ENCODE assay signal across 18 cellular contexts in genomic region chr7:1894313-1894900, GRCh38.
DNase-seq lines count a peak whose midpoint lies in the region; ATAC-seq and TF ChIP-seq lines count a peak whose summit lies in the region.
"Had no signal": no experiment of that assay in that cellular context is flagged by ENCODE, and none has a peak within 500 bp of the region (broad histone marks: within the 10 kb centered on the region; RNA-seq: fewer than 3 reads in every experiment).

No MANE protein-coding gene starts in this region.

- no peak for TF ChIP-seq POLR2A in GM18505 (IDR thresholded peaks at IDR 0.05; ENCODE audit: borderline replicate concordance, extremely low read depth, insufficient read depth, insufficient read length)

- no peaks in the 10 kb centered on the region for H3K27me3 ChIP-seq in CD4-positive, alpha-beta memory T cell (ENCODE audit: insufficient read depth, low read length)

- peaks cover 11% of the 10 kb centered on the region for H3K4me1 Mint-ChIP-seq in activated CD8-positive, alpha-beta T cell treated with anti-CD3 and anti-CD28 coated beads, Interleukin-2, amount 10 ng/mL, durations not matched to agents 7 days and 5 days (ENCODE audit: low read depth)
- peaks cover 9% of the 10 kb centered on the region for H3K4me1 Mint-ChIP-seq in activated CD8-positive, alpha-beta T cell treated with anti-CD3 and anti-CD28 coated beads for 36 hours (ENCODE audit: low read depth)
- H3K4me1 Mint-ChIP-seq in CD4-positive, alpha-beta memory T cell, result peaks cover 6 to 42% (median 6%) of the 10 kb centered on the region in 4 donors
- H3K4me1 Mint-ChIP-seq in central memory CD8-positive, alpha-beta T cell, result peaks cover 40% of the 10 kb centered on the region
- peaks cover 24% of the 10 kb centered on the region for H3K4me1 Mint-ChIP-seq in nephron progenitor cell

- no peaks in the 10 kb centered on the region for H3K9me3 ChIP-seq in CD4-positive, alpha-beta memory T cell (ENCODE audit: control insufficient read depth in 1 of 2, low read length in 2 of 2)
- H3K9me3 ChIP-seq: HAP-1, SK-N-SH had no signal

- intact Hi-C loops in activated CD8-positive, alpha-beta T cell treated with anti-CD3 and anti-CD28 coated beads for 36 hours (cut with micrococcal nuclease), result no loop called here
- intact Hi-C loops in CD4-positive, alpha-beta memory T cell (cut with micrococcal nuclease), result no loop called here

- no peaks in the 10 kb centered on the region for H3K27me3 Mint-ChIP-seq in activated CD8-positive, alpha-beta T cell treated with anti-CD3 and anti-CD28 coated beads, Interleukin-2, amount 10 ng/mL, durations not matched to agents 7 days and 5 days (ENCODE audit: low read depth)
- H3K27me3 Mint-ChIP-seq in activated CD8-positive, alpha-beta T cell treated with anti-CD3 and anti-CD28 coated beads for 36 hours, result no peaks in the 10 kb centered on the region
- H3K27me3 Mint-ChIP-seq in CD4-positive, alpha-beta memory T cell, result no peaks in the 10 kb centered on the region
- no peaks in the 10 kb centered on the region for H3K27me3 Mint-ChIP-seq in central memory CD8-positive, alpha-beta T cell
- H3K27me3 Mint-ChIP-seq in nephron progenitor cell (ENCODE audit: low read depth, poor library complexity), result peaks cover 6% of the 10 kb centered on the region

- POLR2A ChIA-PET in activated CD8-positive, alpha-beta T cell treated with anti-CD3 and anti-CD28 coated beads, Interleukin-2, amount 10 ng/mL, durations not matched to agents 7 days and 5 days (lab: Charles Lee), result no interaction called here
- POLR2A ChIA-PET in activated CD8-positive, alpha-beta T cell treated with anti-CD3 and anti-CD28 coated beads for 36 hours (lab: Charles Lee), result no interaction called here
- POLR2A ChIA-PET in CD4-positive, alpha-beta memory T cell (lab: Charles Lee; ENCODE audit: partially characterized antibody), result no interaction called here

- no peaks in the 10 kb centered on the region for H3K4me1 ChIP-seq in CD4-positive, alpha-beta memory T cell (ENCODE audit: insufficient read depth, low read length)
- H3K4me1 ChIP-seq: HAP-1 had no signal

- H3K27ac ChIP-seq in CD4-positive, alpha-beta memory T cell (ENCODE audit: low read depth, low read length), result no peak overlapping the region

- TF ChIP-seq CTCF in activated CD8-positive, alpha-beta T cell treated with anti-CD3 and anti-CD28 coated beads for 36 hours (IDR thresholded peaks at IDR 0.05), result no peak
- no peak for TF ChIP-seq CTCF in nephron progenitor cell (IDR thresholded peaks at IDR 0.05)

- peaks cover 27% of the 10 kb centered on the region for H3K36me3 ChIP-seq in CD4-positive, alpha-beta memory T cell (ENCODE audit: insufficient read depth, low read length)
- H3K36me3 ChIP-seq: HAP-1 had no signal

- no peak for ATAC-seq in activated CD8-positive, alpha-beta T cell treated with anti-CD3 and anti-CD28 coated beads, Interleukin-2, amount 10 ng/mL, durations not matched to agents 7 days and 5 days
- no peak for ATAC-seq in activated CD8-positive, alpha-beta T cell treated with anti-CD3 and anti-CD28 coated beads for 36 hours
- ATAC-seq in central memory CD8-positive, alpha-beta T cell (replicated peaks; ENCODE audit: extremely low read depth, poor library complexity, severe bottlenecking), result no peak
- no peak for ATAC-seq in HG03139 (IDR thresholded peaks at IDR 0.05; ENCODE audit: unreplicated experiment)
- no peak for ATAC-seq in GM21825 (IDR thresholded peaks at IDR 0.05; ENCODE audit: unreplicated experiment)
- no peak for ATAC-seq in GM18505 (IDR thresholded peaks at IDR 0.05; ENCODE audit: unreplicated experiment)
- ATAC-seq: GM12878 had no signal

- no peak overlapping the region for H3K4me3 ChIP-seq in CD4-positive, alpha-beta memory T cell (ENCODE audit: low read length in 2 of 2)
- H3K4me3 ChIP-seq: GM12878, HAP-1 had no signal

- DNase-seq in activated CD8-positive, alpha-beta T cell treated with anti-CD3 and anti-CD28 coated beads, Interleukin-2, amount 10 ng/mL, durations not matched to agents 7 days and 5 days, result no peak
- DNase-seq in activated CD8-positive, alpha-beta T cell treated with anti-CD3 and anti-CD28 coated beads for 36 hours, result no peak
- peak in 1 of 5 donors; percentile 24 for DNase-seq in CD4-positive, alpha-beta memory T cell
- DNase-seq in central memory CD8-positive, alpha-beta T cell (ENCODE audit: low spot score in 2 of 2), result no peak
- no peak for DNase-seq in nephron progenitor cell
- DNase-seq: 8988T; GF-D8; NCI-H1105; NCI-H2081; NCI-H748 treated with DMSO at 0.1 percent for 48 hours; NK-92 treated with Interleukin-12 subunit alpha and Interleukin-12 subunit beta, amount 100 ng/mL, for 24 hours; SHP77 treated with DMSO at 0.1 percent for 48 hours; SK-N-SH had no signal

- H3K4me3 Mint-ChIP-seq in activated CD8-positive, alpha-beta T cell treated with anti-CD3 and anti-CD28 coated beads, Interleukin-2, amount 10 ng/mL, durations not matched to agents 7 days and 5 days, result no peak overlapping the region
- H3K4me3 Mint-ChIP-seq in activated CD8-positive, alpha-beta T cell treated with anti-CD3 and anti-CD28 coated beads for 36 hours, result no peak overlapping the region
- no peak overlapping the region for H3K4me3 Mint-ChIP-seq in CD4-positive, alpha-beta memory T cell
- H3K4me3 Mint-ChIP-seq in central memory CD8-positive, alpha-beta T cell, result no peak overlapping the region
- H3K4me3 Mint-ChIP-seq in nephron progenitor cell, result no peak overlapping the region

- H3K36me3 Mint-ChIP-seq in activated CD8-positive, alpha-beta T cell treated with anti-CD3 and anti-CD28 coated beads, Interleukin-2, amount 10 ng/mL, durations not matched to agents 7 days and 5 days (ENCODE audit: low read depth), result peaks cover 13% of the 10 kb centered on the region
- H3K36me3 Mint-ChIP-seq in activated CD8-positive, alpha-beta T cell treated with anti-CD3 and anti-CD28 coated beads for 36 hours (ENCODE audit: low read depth), result peaks cover 2% of the 10 kb centered on the region
- H3K36me3 Mint-ChIP-seq in CD4-positive, alpha-beta memory T cell, result peaks cover 15 to 34% of the 10 kb centered on the region in 2 donors
- H3K36me3 Mint-ChIP-seq in central memory CD8-positive, alpha-beta T cell (ENCODE audit: insufficient read depth), result peaks cover 10% of the 10 kb centered on the region
- H3K36me3 Mint-ChIP-seq in nephron progenitor cell (ENCODE audit: low read depth), result no peaks in the 10 kb centered on the region

- CTCF ChIA-PET in activated CD8-positive, alpha-beta T cell treated with anti-CD3 and anti-CD28 coated beads, Interleukin-2, amount 10 ng/mL, durations not matched to agents 7 days and 5 days (lab: Charles Lee), result no interaction called here
- CTCF ChIA-PET in activated CD8-positive, alpha-beta T cell treated with anti-CD3 and anti-CD28 coated beads for 36 hours (lab: Charles Lee), result no interaction called here
- CTCF ChIA-PET in CD4-positive, alpha-beta memory T cell (lab: Charles Lee; ENCODE audit: partially characterized antibody), result no interaction called here

- H3K27ac Mint-ChIP-seq in activated CD8-positive, alpha-beta T cell treated with anti-CD3 and anti-CD28 coated beads, Interleukin-2, amount 10 ng/mL, durations not matched to agents 7 days and 5 days, result peak overlapping the region; percentile 15
- H3K27ac Mint-ChIP-seq in activated CD8-positive, alpha-beta T cell treated with anti-CD3 and anti-CD28 coated beads for 36 hours, result no peak overlapping the region
- H3K27ac Mint-ChIP-seq in CD4-positive, alpha-beta memory T cell, result peak overlapping the region in 4 of 7 donors; percentile 12 to 69 (median 27)
- H3K27ac Mint-ChIP-seq in central memory CD8-positive, alpha-beta T cell (ENCODE audit: low read depth), result peak overlapping the region; percentile 64
- peak overlapping the region; percentile 20 for H3K27ac Mint-ChIP-seq in nephron progenitor cell

- H3K9me3 Mint-ChIP-seq in activated CD8-positive, alpha-beta T cell treated with anti-CD3 and anti-CD28 coated beads, Interleukin-2, amount 10 ng/mL, durations not matched to agents 7 days and 5 days (ENCODE audit: insufficient read depth), result no peaks in the 10 kb centered on the region
- H3K9me3 Mint-ChIP-seq in activated CD8-positive, alpha-beta T cell treated with anti-CD3 and anti-CD28 coated beads for 36 hours, result no peaks in the 10 kb centered on the region
- H3K9me3 Mint-ChIP-seq in CD4-positive, alpha-beta memory T cell, result no peaks in the 10 kb centered on the region
- H3K9me3 Mint-ChIP-seq in central memory CD8-positive, alpha-beta T cell, result no peaks in the 10 kb centered on the region
- no peaks in the 10 kb centered on the region for H3K9me3 Mint-ChIP-seq in nephron progenitor cell
